In genomic region chr10:11173062-11173461, GRCh38 we compare ENCODE assay signal across 15 cellular contexts.
DNase-seq lines count a peak whose midpoint lies in the region; ATAC-seq and TF ChIP-seq lines count a peak whose summit lies in the region.
"Had no signal": no experiment of that assay in that cellular context is flagged by ENCODE, and none has a peak within 500 bp of the region (broad histone marks: within the 10 kb centered on the region; RNA-seq: fewer than 3 reads in every experiment).

No MANE protein-coding gene starts in this region.

- no peak overlapping the region for H3K4me3 Mint-ChIP-seq in effector memory CD8-positive, alpha-beta T cell
- H3K4me3 Mint-ChIP-seq in stimulated activated effector memory CD8-positive, alpha-beta T cell treated with anti-CD3 and anti-CD28 coated beads, Interleukin-12 subunit alpha, Interleukin-12 subunit beta, amount 100 ng/mL, for 72 hours = no peak overlapping the region
- H3K4me3 Mint-ChIP-seq: type B pancreatic cell had no signal

- H3K4me3 ChIP-seq in GM06990 (replicated peaks; ENCODE audit: low read depth, low read length) = peak overlapping the region; percentile 28
- H3K4me3 ChIP-seq: esophagus muscularis mucosa, psoas muscle had no signal

- H3K36me3 Mint-ChIP-seq in effector memory CD8-positive, alpha-beta T cell (ENCODE audit: insufficient read depth) = peaks cover 58% of the 10 kb centered on the region
- no peaks in the 10 kb centered on the region for H3K36me3 Mint-ChIP-seq in stimulated activated effector memory CD8-positive, alpha-beta T cell treated with anti-CD3 and anti-CD28 coated beads, Interleukin-12 subunit alpha, Interleukin-12 subunit beta, amount 100 ng/mL, for 72 hours
- H3K36me3 Mint-ChIP-seq: type B pancreatic cell had no signal

- no peak for TF ChIP-seq CTCF in GM06990 (IDR thresholded peaks at IDR 0.05; ENCODE audit: insufficient read depth, low read length, poor library complexity, severe bottlenecking)

- no peaks in the 10 kb centered on the region for H3K27me3 ChIP-seq in GM06990 (replicated peaks; ENCODE audit: control insufficient read depth, insufficient read depth, low read length)
- H3K27me3 ChIP-seq: esophagus muscularis mucosa, heart right ventricle had no signal

- H3K9me3 Mint-ChIP-seq in effector memory CD8-positive, alpha-beta T cell = no peaks in the 10 kb centered on the region
- no peaks in the 10 kb centered on the region for H3K9me3 Mint-ChIP-seq in stimulated activated effector memory CD8-positive, alpha-beta T cell treated with anti-CD3 and anti-CD28 coated beads, Interleukin-12 subunit alpha, Interleukin-12 subunit beta, amount 100 ng/mL, for 72 hours
- H3K9me3 Mint-ChIP-seq: type B pancreatic cell had no signal

- no peak for DNase-seq in GM06990 (ENCODE audit: extremely low read depth, insufficient read length)
- no peak for DNase-seq in effector memory CD8-positive, alpha-beta T cell
- DNase-seq in stimulated activated effector memory CD8-positive, alpha-beta T cell treated with anti-CD3 and anti-CD28 coated beads, Interleukin-12 subunit alpha, Interleukin-12 subunit beta, amount 100 ng/mL, for 72 hours (ENCODE audit: low spot score in 2 of 2) = peak in 1 of 2 donors; percentile 72
- DNase-seq in SW480 (ENCODE audit: low spot score) = no peak
- DNase-seq in NCI-H187 treated with DMSO at 0.1 percent for 48 hours (lab: John Stamatoyannopoulos, UW) = no peak
- DNase-seq: amniotic stem cell, heart right ventricle, NCI-H1048, PC-3, psoas muscle had no signal

- ATAC-seq in HG03175 (IDR thresholded peaks at IDR 0.05; ENCODE audit: unreplicated experiment) = peak; percentile 27
- ATAC-seq in effector memory CD8-positive, alpha-beta T cell (replicated peaks) = peak; percentile 30
- ATAC-seq in stimulated activated effector memory CD8-positive, alpha-beta T cell treated with anti-CD3 and anti-CD28 coated beads, Interleukin-12 subunit alpha, Interleukin-12 subunit beta, amount 100 ng/mL, for 72 hours = peak; percentile 3
- no peak for ATAC-seq in HG03342 (IDR thresholded peaks at IDR 0.05; ENCODE audit: unreplicated experiment)
- ATAC-seq in GM21515 (IDR thresholded peaks at IDR 0.05; ENCODE audit: unreplicated experiment) = no peak
- ATAC-seq: PC-3, psoas muscle had no signal

- no peaks in the 10 kb centered on the region for H3K27me3 Mint-ChIP-seq in effector memory CD8-positive, alpha-beta T cell

- H3K27ac Mint-ChIP-seq in effector memory CD8-positive, alpha-beta T cell = no peak overlapping the region
- no peak overlapping the region for H3K27ac Mint-ChIP-seq in stimulated activated effector memory CD8-positive, alpha-beta T cell treated with anti-CD3 and anti-CD28 coated beads, Interleukin-12 subunit alpha, Interleukin-12 subunit beta, amount 100 ng/mL, for 72 hours
- H3K27ac Mint-ChIP-seq: type B pancreatic cell had no signal

- peaks cover 4% of the 10 kb centered on the region for H3K36me3 ChIP-seq in GM06990 (ENCODE audit: control insufficient read depth, insufficient read depth, low read length)

- peaks cover 52 to 57% of the 10 kb centered on the region in 2 donors for H3K4me1 Mint-ChIP-seq in effector memory CD8-positive, alpha-beta T cell (ENCODE audit: low read depth in 2 of 2)
- H3K4me1 Mint-ChIP-seq in stimulated activated effector memory CD8-positive, alpha-beta T cell treated with anti-CD3 and anti-CD28 coated beads, Interleukin-12 subunit alpha, Interleukin-12 subunit beta, amount 100 ng/mL, for 72 hours = peaks cover 58% of the 10 kb centered on the region

Comparison
In these comparisons a context has a peak if more than half of its experiments do, and no peak if none do; other contexts are left out.
1. ATAC-seq: peak in HG03175 (single experiment), effector memory CD8-positive, alpha-beta T cell (single experiment) and stimulated activated effector memory CD8-positive, alpha-beta T cell treated with anti-CD3 and anti-CD28 coated beads, Interleukin-12 subunit alpha, Interleukin-12 subunit beta, amount 100 ng/mL, for 72 hours (single experiment); none in HG03342 (single experiment) and GM21515 (single experiment).